ENCODE assay signal across 9 cellular contexts in the genomic region with DNA sequence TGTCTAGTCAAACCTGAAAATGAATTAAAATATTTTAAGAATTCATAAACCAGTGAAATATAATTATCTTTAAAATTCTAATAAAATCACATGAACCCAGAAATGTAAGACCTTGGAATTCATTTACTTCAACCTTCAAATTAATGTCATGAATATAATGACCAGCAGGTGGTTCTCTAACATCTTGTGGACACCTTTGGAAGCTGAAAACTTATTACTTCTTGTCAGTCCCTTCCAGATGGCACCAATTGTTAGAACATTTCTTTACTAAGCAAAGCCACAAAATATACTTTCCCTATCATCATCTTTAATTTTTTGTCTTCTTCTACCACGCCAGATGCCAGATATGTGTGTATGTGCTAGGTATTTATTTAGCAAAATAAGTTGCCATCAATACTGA.
DNase-seq lines count a peak whose midpoint lies in the region; ATAC-seq and TF ChIP-seq lines count a peak whose summit lies in the region.
"Had no signal": no experiment of that assay in that cellular context is flagged by ENCODE, and none has a peak within 500 bp of the region (broad histone marks: within the 10 kb centered on the region; RNA-seq: fewer than 3 reads in every experiment).

No MANE protein-coding gene starts in this region.

- no peak overlapping the region for H3K27ac Mint-ChIP-seq in activated naive CD4-positive, alpha-beta T cell treated with anti-CD3 and anti-CD28 coated beads, Interleukin-2, amount 10 ng/mL, durations not matched to agents 7 days and 5 days
- H3K27ac Mint-ChIP-seq in natural killer cell: no peak overlapping the region
- H3K27ac Mint-ChIP-seq in activated naive CD4-positive, alpha-beta T cell treated with anti-CD3 and anti-CD28 coated beads for 36 hours: no peak overlapping the region

- no CpG with 5 or more reads among the region's 1 CpG for WGBS in mesendoderm (ENCODE audit: extremely low coverage, insufficient coverage, low lambda C conversion rate)

- no peak overlapping the region for H3K18ac ChIP-seq in mesendoderm (ENCODE audit: low read length)

- H3K27me3 Mint-ChIP-seq in activated naive CD4-positive, alpha-beta T cell treated with anti-CD3 and anti-CD28 coated beads, Interleukin-2, amount 10 ng/mL, durations not matched to agents 7 days and 5 days: no peaks in the 10 kb centered on the region
- H3K27me3 Mint-ChIP-seq in natural killer cell (ENCODE audit: low read depth in 2 of 2): peaks cover 0 to 9% of the 10 kb centered on the region in 2 donors
- no peaks in the 10 kb centered on the region for H3K27me3 Mint-ChIP-seq in activated naive CD4-positive, alpha-beta T cell treated with anti-CD3 and anti-CD28 coated beads for 36 hours (ENCODE audit: low read depth)

- no peak overlapping the region for H2AK5ac ChIP-seq in mesendoderm (ENCODE audit: low read length)

- no peak overlapping the region for H2BK15ac ChIP-seq in mesendoderm (replicated peaks; ENCODE audit: low read depth)

- CTCF ChIA-PET in activated naive CD4-positive, alpha-beta T cell treated with anti-CD3 and anti-CD28 coated beads, Interleukin-2, amount 10 ng/mL, durations not matched to agents 7 days and 5 days (lab: Charles Lee): interaction anchor here (1.0 to 3.4 kb wide), 6 partner anchors 9 to 67 kb away, joined by 3 to 22 read pairs (median 6); no protein-coding TSS in a partner anchor
- CTCF ChIA-PET in activated naive CD4-positive, alpha-beta T cell treated with anti-CD3 and anti-CD28 coated beads for 36 hours (lab: Charles Lee): interaction anchor here (1.2 to 2.2 kb wide), 3 partner anchors 10 to 66 kb away, joined by 3 to 6 read pairs (median 3); no protein-coding TSS in a partner anchor

- no peak overlapping the region for H2BK5ac ChIP-seq in mesendoderm (ENCODE audit: low read length)

- in situ Hi-C loops in T47D (cut with HindIII; ENCODE audit: low pct_unique_long_range_greater_than_20kb, low sequenced_read_pairs): no loop called here

- no peak overlapping the region for H3K23ac ChIP-seq in mesendoderm (ENCODE audit: low read length)

- no peaks in the 10 kb centered on the region for H3K4me1 ChIP-seq in mesendoderm (ENCODE audit: control insufficient read depth, low read depth, low read length)

- no peak overlapping the region for H3K9ac ChIP-seq in mesendoderm (ENCODE audit: low read length)

- H4K8ac ChIP-seq in mesendoderm (ENCODE audit: low read depth, low read length): no peak overlapping the region

- peaks cover 25% of the 10 kb centered on the region for H3K4me1 Mint-ChIP-seq in activated naive CD4-positive, alpha-beta T cell treated with anti-CD3 and anti-CD28 coated beads, Interleukin-2, amount 10 ng/mL, durations not matched to agents 7 days and 5 days
- no peaks in the 10 kb centered on the region for H3K4me1 Mint-ChIP-seq in natural killer cell
- H3K4me1 Mint-ChIP-seq in activated naive CD4-positive, alpha-beta T cell treated with anti-CD3 and anti-CD28 coated beads for 36 hours (ENCODE audit: low read depth): peaks cover 8% of the 10 kb centered on the region

- no peaks in the 10 kb centered on the region for H3K79me2 ChIP-seq in mesendoderm (ENCODE audit: control insufficient read depth, insufficient read depth, low read length)

- peak; percentile 26 for DNase-seq in COLO829 (ENCODE audit: low spot score)
- peak; percentile 17 for DNase-seq in HPDE6-E6E7 (ENCODE audit: extremely low spot score)
- peak; percentile 33 to 62 for DNase-seq in T47D (ENCODE audit: low read depth in 1 of 2, low spot score in 1 of 2)
- peak; percentile 35 for DNase-seq in mesendoderm
- no peak for DNase-seq in stimulated activated CD4-positive, alpha-beta T cell treated with anti-CD3 and anti-CD28 coated beads, Interleukin-2, amount 100 ng/mL, for 48 hours
- DNase-seq in activated naive CD4-positive, alpha-beta T cell treated with anti-CD3 and anti-CD28 coated beads, Interleukin-2, amount 10 ng/mL, durations not matched to agents 7 days and 5 days: no peak
- no peak for DNase-seq in natural killer cell
- no peak for DNase-seq in activated naive CD4-positive, alpha-beta T cell treated with anti-CD3 and anti-CD28 coated beads for 36 hours
- DNase-seq: T-helper 2 cell had no signal

- no peaks in the 10 kb centered on the region for H3K79me1 ChIP-seq in mesendoderm (ENCODE audit: low read length)

- no peak overlapping the region for H3K27ac ChIP-seq in mesendoderm (ENCODE audit: low read depth, low read length)

- H3K56ac ChIP-seq in mesendoderm (ENCODE audit: low read length): no peak overlapping the region

- no peaks in the 10 kb centered on the region for H3K36me3 ChIP-seq in mesendoderm (ENCODE audit: control insufficient read depth, insufficient read depth, low read length)

- intact Hi-C loops in natural killer cell (cut with micrococcal nuclease): no loop called here
- intact Hi-C loops in activated naive CD4-positive, alpha-beta T cell treated with anti-CD3 and anti-CD28 coated beads for 36 hours (cut with micrococcal nuclease): loop anchor here (1.0 kb wide), 1 partner anchor 66 kb away; no protein-coding TSS in a partner anchor

- no peak overlapping the region for H3K4me2 ChIP-seq in mesendoderm (ENCODE audit: low read length)

- no peaks in the 10 kb centered on the region for H3K9me3 Mint-ChIP-seq in activated naive CD4-positive, alpha-beta T cell treated with anti-CD3 and anti-CD28 coated beads, Interleukin-2, amount 10 ng/mL, durations not matched to agents 7 days and 5 days
- no peaks in the 10 kb centered on the region for H3K9me3 Mint-ChIP-seq in natural killer cell
- no peaks in the 10 kb centered on the region for H3K9me3 Mint-ChIP-seq in activated naive CD4-positive, alpha-beta T cell treated with anti-CD3 and anti-CD28 coated beads for 36 hours

- no peak for TF ChIP-seq CTCF in natural killer cell (IDR thresholded peaks at IDR 0.05)

- H3K36me3 Mint-ChIP-seq in activated naive CD4-positive, alpha-beta T cell treated with anti-CD3 and anti-CD28 coated beads, Interleukin-2, amount 10 ng/mL, durations not matched to agents 7 days and 5 days: no peaks in the 10 kb centered on the region
- H3K36me3 Mint-ChIP-seq in natural killer cell: no peaks in the 10 kb centered on the region
- no peaks in the 10 kb centered on the region for H3K36me3 Mint-ChIP-seq in activated naive CD4-positive, alpha-beta T cell treated with anti-CD3 and anti-CD28 coated beads for 36 hours (ENCODE audit: low read depth)

- H4K5ac ChIP-seq in mesendoderm (ENCODE audit: low read length): no peak overlapping the region

- H3K27me3 ChIP-seq in mesendoderm (ENCODE audit: insufficient read depth, low read length, poor library complexity): no peaks in the 10 kb centered on the region

- no peak overlapping the region for H3K4ac ChIP-seq in mesendoderm (ENCODE audit: low read depth, low read length)

- H2BK120ac ChIP-seq in mesendoderm (ENCODE audit: low read depth, low read length): no peak overlapping the region

- H3K4me3 ChIP-seq in mesendoderm (ENCODE audit: low read length): no peak overlapping the region

- no peak overlapping the region for H3K4me3 Mint-ChIP-seq in activated naive CD4-positive, alpha-beta T cell treated with anti-CD3 and anti-CD28 coated beads, Interleukin-2, amount 10 ng/mL, durations not matched to agents 7 days and 5 days
- H3K4me3 Mint-ChIP-seq in natural killer cell: no peak overlapping the region
- H3K4me3 Mint-ChIP-seq in activated naive CD4-positive, alpha-beta T cell treated with anti-CD3 and anti-CD28 coated beads for 36 hours: no peak overlapping the region

- no peak for ATAC-seq in natural killer cell

Comparison
In these comparisons a context has a peak if more than half of its experiments do, and no peak if none do; other contexts are left out.
1. DNase-seq: peak in COLO829 (single experiment), HPDE6-E6E7 (single experiment), T47D (2 of 2) and mesendoderm (single experiment); none in stimulated activated CD4-positive, alpha-beta T cell treated with anti-CD3 and anti-CD28 coated beads, Interleukin-2, amount 100 ng/mL, for 48 hours (0 of 2), activated naive CD4-positive, alpha-beta T cell treated with anti-CD3 and anti-CD28 coated beads, Interleukin-2, amount 10 ng/mL, durations not matched to agents 7 days and 5 days (single experiment), natural killer cell (single experiment) and activated naive CD4-positive, alpha-beta T cell treated with anti-CD3 and anti-CD28 coated beads for 36 hours (single experiment).